In genomic region chr21:33542640-33543504, GRCh38 we compare ENCODE assay signal across 1 cellular context.
A peak's percentile ranks its signal among the peaks of the same experiment; 100 is the strongest.
TF ChIP-seq lines count a peak whose summit lies in the region.

Gene SON, plus strand, starts transcription at chr21:33543038. Its CDS starts 55 bp downstream, at chr21:33543093.

TF ChIP-seq in HEK293, 187 proteins besides CTCF, POLR2A, EP300 and RAD21 (continued from another document and continues in another):
- TF ChIP-seq ZNF2 (tag by site-specific recombination; IDR thresholded peaks at IDR 0.05) (peak; percentile 7), SP2 (tag by site-specific recombination; IDR thresholded peaks at IDR 0.05) (peak; percentile 96), ZBTB8A (tag by site-specific recombination; IDR thresholded peaks at IDR 0.05) (0 out of 2 replicates have a peak, but pooled peaks have one; percentile 27), ZNF843 (tag by site-specific recombination; IDR thresholded peaks at IDR 0.05) (0 out of 2 replicates have a peak, but pooled peaks have one; percentile 18), ZNF600 (tag by site-specific recombination; IDR thresholded peaks at IDR 0.05) (0 out of 2 replicates have a peak, but pooled peaks have one; percentile 37), ZBTB44 (tag by site-specific recombination; IDR thresholded peaks at IDR 0.05) (no peak), ZNF416 (tag by site-specific recombination; IDR thresholded peaks at IDR 0.05) (no peak), ZNF211 (tag by site-specific recombination; IDR thresholded peaks at IDR 0.05; ENCODE audit: low read depth) (no peak), ZNF391 (tag by site-specific recombination; IDR thresholded peaks at IDR 0.05; ENCODE audit: borderline replicate concordance, low read depth) (peak; percentile 65; the same call in 1 of the 2 replicates), ZNF544 (tag by site-specific recombination; IDR thresholded peaks at IDR 0.05) (no peak), ZFP3 (tag by site-specific recombination; IDR thresholded peaks at IDR 0.05; ENCODE audit: low read depth) (0 out of 2 replicates have a peak, but pooled peaks have one; percentile 46), GFI1B (tag by site-specific recombination; IDR thresholded peaks at IDR 0.05) (0 out of 2 replicates have a peak, but pooled peaks have one; percentile 43), ZNF24 (tag by site-specific recombination; IDR thresholded peaks at IDR 0.05) (peak; percentile 81), ZNF221 (tag by site-specific recombination; IDR thresholded peaks at IDR 0.05; ENCODE audit: borderline replicate concordance) (no peak), ZBTB11 (tag by site-specific recombination; conservative IDR thresholded peaks at IDR 0.05; ENCODE audit: low read depth) (peak; percentile 35), ZNF146 (tag by site-specific recombination; IDR thresholded peaks at IDR 0.05) (peak; percentile 60; the same call in 1 of the 2 replicates), ZNF423 (tag by site-specific recombination; IDR thresholded peaks at IDR 0.05) (peak; percentile 73), ZNF510 (tag by site-specific recombination; IDR thresholded peaks at IDR 0.05; ENCODE audit: insufficient replicate concordance) (peak; percentile 36), ZNF16 (tag by site-specific recombination; IDR thresholded peaks at IDR 0.05; ENCODE audit: low read depth) (no peak), ZSCAN23 (tag by site-specific recombination; IDR thresholded peaks at IDR 0.05) (peak; percentile 85), ZNF341 (tag by site-specific recombination; IDR thresholded peaks at IDR 0.05; ENCODE audit: low read depth) (peak; percentile 5; the same call in 1 of the 2 replicates), ZNF830 (tag by site-specific recombination; IDR thresholded peaks at IDR 0.05; ENCODE audit: low read depth) (no peak), ZNF202 (tag by site-specific recombination; IDR thresholded peaks at IDR 0.05; ENCODE audit: borderline replicate concordance) (no peak), KLF7 (tag by site-specific recombination; IDR thresholded peaks at IDR 0.05; ENCODE audit: borderline replicate concordance) (peak; percentile 71; the same call in 1 of the 2 replicates), YY2 (tag by site-specific recombination; IDR thresholded peaks at IDR 0.05) (peak; percentile 91), ZNF398 (tag by site-specific recombination; IDR thresholded peaks at IDR 0.05) (no peak; the same call in 1 of the 2 replicates), ZBTB21 (tag by site-specific recombination; IDR thresholded peaks at IDR 0.05) (peak; percentile 40; the same call in 1 of the 2 replicates), ZNF324 (tag by site-specific recombination; IDR thresholded peaks at IDR 0.05) (peak; percentile 51), ZBTB20 (tag by site-specific recombination; IDR thresholded peaks at IDR 0.05) (peak; percentile 94), GLIS1 (tag by site-specific recombination; IDR thresholded peaks at IDR 0.05) (peak; percentile 25; the same call in 1 of the 2 replicates), ZNF350 (tag by site-specific recombination; IDR thresholded peaks at IDR 0.05) (no peak), ZNF610 (tag by site-specific recombination; IDR thresholded peaks at IDR 0.05; ENCODE audit: borderline replicate concordance) (peak; percentile 74), ZNF121 (tag by site-specific recombination; IDR thresholded peaks at IDR 0.05) (peak; percentile 55; the same call in 1 of the 2 replicates), ZFP69B (tag by site-specific recombination; IDR thresholded peaks at IDR 0.05) (peak; percentile 78), ZNF585B (tag by site-specific recombination; IDR thresholded peaks at IDR 0.05) (no peak), GLI4 (tag by site-specific recombination; IDR thresholded peaks at IDR 0.05) (peak; percentile 92), YY1 (tag by site-specific recombination; IDR thresholded peaks at IDR 0.05) (peak; percentile 88)
- TF ChIP-seq, protein P1, sequence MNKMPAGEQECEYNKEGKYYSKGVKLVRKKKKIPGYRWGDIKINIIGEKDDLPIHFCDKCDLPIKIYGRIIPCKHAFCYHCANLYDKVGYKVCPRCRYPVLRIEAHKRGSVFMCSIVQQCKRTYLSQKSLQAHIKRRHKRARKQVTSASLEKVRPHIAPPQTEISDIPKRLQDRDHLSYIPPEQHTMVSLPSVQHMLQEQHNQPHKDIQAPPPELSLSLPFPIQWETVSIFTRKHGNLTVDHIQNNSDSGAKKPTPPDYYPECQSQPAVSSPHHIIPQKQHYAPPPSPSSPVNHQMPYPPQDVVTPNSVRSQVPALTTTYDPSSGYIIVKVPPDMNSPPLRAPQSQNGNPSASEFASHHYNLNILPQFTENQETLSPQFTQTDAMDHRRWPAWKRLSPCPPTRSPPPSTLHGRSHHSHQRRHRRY (tag by site-specific recombination; IDR thresholded peaks at IDR 0.05), result no peak
- TF ChIP-seq, protein P2, sequence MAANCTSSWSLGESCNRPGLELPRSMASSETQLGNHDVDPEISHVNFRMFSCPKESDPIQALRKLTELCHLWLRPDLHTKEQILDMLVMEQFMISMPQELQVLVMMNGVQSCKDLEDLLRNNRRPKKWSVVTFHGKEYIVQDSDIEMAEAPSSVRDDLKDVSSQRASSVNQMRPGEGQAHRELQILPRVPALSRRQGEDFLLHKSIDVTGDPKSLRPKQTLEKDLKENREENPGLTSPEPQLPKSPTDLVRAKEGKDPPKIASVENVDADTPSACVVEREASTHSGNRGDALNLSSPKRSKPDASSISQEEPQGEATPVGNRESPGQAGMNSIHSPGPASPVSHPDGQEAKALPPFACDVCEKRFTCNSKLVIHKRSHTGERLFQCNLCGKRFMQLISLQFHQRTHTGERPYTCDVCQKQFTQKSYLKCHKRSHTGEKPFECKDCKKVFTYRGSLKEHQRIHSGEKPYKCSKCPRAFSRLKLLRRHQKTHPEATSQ (tag by site-specific recombination; IDR thresholded peaks at IDR 0.05), result peak; percentile 84
- TF ChIP-seq, protein P3, sequence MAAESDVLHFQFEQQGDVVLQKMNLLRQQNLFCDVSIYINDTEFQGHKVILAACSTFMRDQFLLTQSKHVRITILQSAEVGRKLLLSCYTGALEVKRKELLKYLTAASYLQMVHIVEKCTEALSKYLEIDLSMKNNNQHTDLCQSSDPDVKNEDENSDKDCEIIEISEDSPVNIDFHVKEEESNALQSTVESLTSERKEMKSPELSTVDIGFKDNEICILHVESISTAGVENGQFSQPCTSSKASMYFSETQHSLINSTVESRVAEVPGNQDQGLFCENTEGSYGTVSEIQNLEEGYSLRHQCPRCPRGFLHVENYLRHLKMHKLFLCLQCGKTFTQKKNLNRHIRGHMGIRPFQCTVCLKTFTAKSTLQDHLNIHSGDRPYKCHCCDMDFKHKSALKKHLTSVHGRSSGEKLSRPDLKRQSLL (tag by site-specific recombination; IDR thresholded peaks at IDR 0.05), result 0 out of 2 replicates have a peak, but pooled peaks have one; percentile 38
- TF ChIP-seq, protein P4, sequence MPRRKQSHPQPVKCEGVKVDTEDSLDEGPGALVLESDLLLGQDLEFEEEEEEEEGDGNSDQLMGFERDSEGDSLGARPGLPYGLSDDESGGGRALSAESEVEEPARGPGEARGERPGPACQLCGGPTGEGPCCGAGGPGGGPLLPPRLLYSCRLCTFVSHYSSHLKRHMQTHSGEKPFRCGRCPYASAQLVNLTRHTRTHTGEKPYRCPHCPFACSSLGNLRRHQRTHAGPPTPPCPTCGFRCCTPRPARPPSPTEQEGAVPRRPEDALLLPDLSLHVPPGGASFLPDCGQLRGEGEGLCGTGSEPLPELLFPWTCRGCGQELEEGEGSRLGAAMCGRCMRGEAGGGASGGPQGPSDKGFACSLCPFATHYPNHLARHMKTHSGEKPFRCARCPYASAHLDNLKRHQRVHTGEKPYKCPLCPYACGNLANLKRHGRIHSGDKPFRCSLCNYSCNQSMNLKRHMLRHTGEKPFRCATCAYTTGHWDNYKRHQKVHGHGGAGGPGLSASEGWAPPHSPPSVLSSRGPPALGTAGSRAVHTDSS (tag by site-specific recombination; IDR thresholded peaks at IDR 0.05), result peak; percentile 63
- TF ChIP-seq, protein P5, sequence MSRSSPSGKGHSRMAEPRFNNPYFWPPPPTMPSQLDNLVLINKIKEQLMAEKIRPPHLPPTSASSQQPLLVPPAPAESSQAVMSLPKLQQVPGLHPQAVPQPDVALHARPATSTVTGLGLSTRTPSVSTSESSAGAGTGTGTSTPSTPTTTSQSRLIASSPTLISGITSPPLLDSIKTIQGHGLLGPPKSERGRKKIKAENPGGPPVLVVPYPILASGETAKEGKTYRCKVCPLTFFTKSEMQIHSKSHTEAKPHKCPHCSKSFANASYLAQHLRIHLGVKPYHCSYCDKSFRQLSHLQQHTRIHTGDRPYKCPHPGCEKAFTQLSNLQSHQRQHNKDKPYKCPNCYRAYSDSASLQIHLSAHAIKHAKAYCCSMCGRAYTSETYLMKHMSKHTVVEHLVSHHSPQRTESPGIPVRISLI (tag by site-specific recombination; IDR thresholded peaks at IDR 0.05), result no peak
- TF ChIP-seq, protein P6, sequence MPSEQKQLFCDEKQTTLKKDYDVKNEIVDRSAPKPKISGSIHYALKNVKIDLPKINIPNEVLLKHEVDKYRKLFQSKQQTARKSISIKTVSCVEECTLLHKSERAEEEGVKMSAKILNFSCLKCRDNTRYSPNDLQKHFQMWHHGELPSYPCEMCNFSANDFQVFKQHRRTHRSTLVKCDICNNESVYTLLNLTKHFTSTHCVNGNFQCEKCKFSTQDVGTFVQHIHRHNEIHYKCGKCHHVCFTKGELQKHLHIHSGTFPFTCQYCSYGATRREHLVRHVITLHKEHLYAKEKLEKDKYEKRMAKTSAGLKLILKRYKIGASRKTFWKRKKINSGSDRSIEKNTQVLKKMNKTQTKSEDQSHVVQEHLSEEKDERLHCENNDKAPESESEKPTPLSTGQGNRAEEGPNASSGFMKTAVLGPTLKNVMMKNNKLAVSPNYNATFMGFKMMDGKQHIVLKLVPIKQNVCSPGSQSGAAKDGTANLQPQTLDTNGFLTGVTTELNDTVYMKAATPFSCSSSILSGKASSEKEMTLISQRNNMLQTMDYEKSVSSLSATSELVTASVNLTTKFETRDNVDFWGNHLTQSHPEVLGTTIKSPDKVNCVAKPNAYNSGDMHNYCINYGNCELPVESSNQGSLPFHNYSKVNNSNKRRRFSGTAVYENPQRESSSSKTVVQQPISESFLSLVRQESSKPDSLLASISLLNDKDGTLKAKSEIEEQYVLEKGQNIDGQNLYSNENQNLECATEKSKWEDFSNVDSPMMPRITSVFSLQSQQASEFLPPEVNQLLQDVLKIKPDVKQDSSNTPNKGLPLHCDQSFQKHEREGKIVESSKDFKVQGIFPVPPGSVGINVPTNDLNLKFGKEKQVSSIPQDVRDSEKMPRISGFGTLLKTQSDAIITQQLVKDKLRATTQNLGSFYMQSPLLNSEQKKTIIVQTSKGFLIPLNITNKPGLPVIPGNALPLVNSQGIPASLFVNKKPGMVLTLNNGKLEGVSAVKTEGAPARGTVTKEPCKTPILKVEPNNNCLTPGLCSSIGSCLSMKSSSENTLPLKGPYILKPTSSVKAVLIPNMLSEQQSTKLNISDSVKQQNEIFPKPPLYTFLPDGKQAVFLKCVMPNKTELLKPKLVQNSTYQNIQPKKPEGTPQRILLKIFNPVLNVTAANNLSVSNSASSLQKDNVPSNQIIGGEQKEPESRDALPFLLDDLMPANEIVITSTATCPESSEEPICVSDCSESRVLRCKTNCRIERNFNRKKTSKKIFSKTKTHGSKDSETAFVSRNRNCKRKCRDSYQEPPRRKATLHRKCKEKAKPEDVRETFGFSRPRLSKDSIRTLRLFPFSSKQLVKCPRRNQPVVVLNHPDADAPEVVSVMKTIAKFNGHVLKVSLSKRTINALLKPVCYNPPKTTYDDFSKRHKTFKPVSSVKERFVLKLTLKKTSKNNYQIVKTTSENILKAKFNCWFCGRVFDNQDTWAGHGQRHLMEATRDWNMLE (tag by site-specific recombination; conservative IDR thresholded peaks at IDR 0.05; ENCODE audit: low read depth), result 0 out of 2 replicates have a peak, but pooled peaks have one; percentile 12
